1 cellular context compared by ENCODE assay signal in genomic region chr3:46935168-46935858, GRCh38.
A peak's percentile ranks its signal among the peaks of the same experiment; 100 is the strongest.
TF ChIP-seq lines count a peak whose summit lies in the region.

No MANE protein-coding gene starts in this region.

TF ChIP-seq in HepG2, 621 proteins besides CTCF, POLR2A, EP300 and RAD21 (continued from another document and continues in another):
- TF ChIP-seq ZNF580 (CRISPR knock-in tag; IDR thresholded peaks at IDR 0.05; ENCODE audit: borderline replicate concordance, low read depth) (peak; percentile 38; the same call in 1 of the 2 replicates), JUND (CRISPR knock-in tag; IDR thresholded peaks at IDR 0.05) (peak; percentile 97), HNF4A (CRISPR knock-in tag; IDR thresholded peaks at IDR 0.05) (no peak), MXI1 (IDR thresholded peaks at IDR 0.05; ENCODE audit: borderline replicate concordance, low read depth, low read length) (0 out of 3 replicates have a peak, but pooled peaks have one; percentile 29), RERE (CRISPR knock-in tag; IDR thresholded peaks at IDR 0.05; ENCODE audit: low read depth) (no peak), FOSL1 (CRISPR knock-in tag; IDR thresholded peaks at IDR 0.05; ENCODE audit: borderline replicate concordance) (peak; percentile 94), ARHGAP35 (CRISPR knock-in tag; IDR thresholded peaks at IDR 0.05; ENCODE audit: borderline replicate concordance) (no peak), ZNF572 (CRISPR knock-in tag; IDR thresholded peaks at IDR 0.05) (no peak), BORCS8-MEF2B (CRISPR knock-in tag; IDR thresholded peaks at IDR 0.05) (no peak), CHD2 (IDR thresholded peaks at IDR 0.05; ENCODE audit: low read depth, low read length) (peak; percentile 54; the same call in 1 of the 2 replicates), NCOA2 (CRISPR knock-in tag; IDR thresholded peaks at IDR 0.05) (peak; percentile 48), RXRB (CRISPR knock-in tag; IDR thresholded peaks at IDR 0.05; ENCODE audit: borderline replicate concordance) (peak; percentile 75), SALL1 (CRISPR knock-in tag; IDR thresholded peaks at IDR 0.05) (peak; percentile 52), E2F2 (CRISPR knock-in tag; IDR thresholded peaks at IDR 0.05; ENCODE audit: borderline replicate concordance) (no peak), GFI1 (CRISPR knock-in tag; IDR thresholded peaks at IDR 0.05; ENCODE audit: borderline replicate concordance) (no peak), FOXA3 (CRISPR knock-in tag; IDR thresholded peaks at IDR 0.05) (peak; percentile 51; the same call in 1 of the 2 replicates), SMARCE1 (IDR thresholded peaks at IDR 0.05; ENCODE audit: borderline replicate concordance) (no peak), HNRNPL (IDR thresholded peaks at IDR 0.05; ENCODE audit: low read depth, low read length) (peak; percentile 82), DMTF1 (CRISPR knock-in tag; IDR thresholded peaks at IDR 0.05) (no peak), ATF2 (CRISPR knock-in tag; IDR thresholded peaks at IDR 0.05) (0 out of 2 replicates have a peak, but pooled peaks have one; percentile 29), ZFAT (CRISPR knock-in tag; conservative IDR thresholded peaks at IDR 0.05) (no peak), ZNF552 (CRISPR knock-in tag; IDR thresholded peaks at IDR 0.05; ENCODE audit: borderline replicate concordance) (no peak), CCAR2 (optimal IDR thresholded peaks at IDR 0.05; ENCODE audit: low read depth, low read length) (peak; percentile 48), ETV6 (CRISPR knock-in tag; conservative IDR thresholded peaks at IDR 0.05) (no peak), ZGPAT (CRISPR knock-in tag; IDR thresholded peaks at IDR 0.05) (peak; percentile 55), MNT (IDR thresholded peaks at IDR 0.05) (no peak), DRAP1 (CRISPR knock-in tag; IDR thresholded peaks at IDR 0.05) (no peak), SIN3A (IDR thresholded peaks at IDR 0.05; ENCODE audit: borderline replicate concordance, low read depth, low read length) (no peak), GATAD2A (CRISPR knock-in tag; IDR thresholded peaks at IDR 0.05) (peak; percentile 66), RARA (CRISPR knock-in tag; IDR thresholded peaks at IDR 0.05) (peak; percentile 77; the same call in 1 of the 2 replicates), GMEB2 (CRISPR knock-in tag; IDR thresholded peaks at IDR 0.05; ENCODE audit: low read depth) (no peak), UBTF (CRISPR knock-in tag; IDR thresholded peaks at IDR 0.05) (peak; percentile 49; the same call in 1 of the 2 replicates), THYN1 (CRISPR knock-in tag; IDR thresholded peaks at IDR 0.05; ENCODE audit: borderline replicate concordance, low read depth) (no peak), HDAC1 (CRISPR knock-in tag; IDR thresholded peaks at IDR 0.05) (0 out of 2 replicates have a peak, but pooled peaks have one; percentile 16), KAT8 (CRISPR knock-in tag; IDR thresholded peaks at IDR 0.05) (0 out of 2 replicates have a peak, but pooled peaks have one; percentile 33), KLF16 (CRISPR knock-in tag; IDR thresholded peaks at IDR 0.05) (0 out of 4 replicates have a peak, but pooled peaks of 1 of the 2 experiments have one; percentile 37), PRPF4 (IDR thresholded peaks at IDR 0.05; ENCODE audit: low read depth, low read length, poor library complexity, severe bottlenecking) (peak; percentile 41), ZKSCAN8 (CRISPR knock-in tag; IDR thresholded peaks at IDR 0.05; ENCODE audit: borderline replicate concordance) (no peak), SMC3 (IDR thresholded peaks at IDR 0.05; ENCODE audit: low read length) (peak; percentile 52; the same call in 1 of the 2 replicates), ZNF788 (CRISPR knock-in tag; IDR thresholded peaks at IDR 0.05; ENCODE audit: borderline replicate concordance) (peak; percentile 55; the same call in 1 of the 2 replicates), MLX (CRISPR knock-in tag; IDR thresholded peaks at IDR 0.05) (no peak)
